Comparison of ENCODE assay signal across 11 cellular contexts in genomic region chr2:101793277-101793969, GRCh38.
DNase-seq lines count a peak whose midpoint lies in the region; ATAC-seq and TF ChIP-seq lines count a peak whose summit lies in the region.
"Had no signal": no experiment of that assay in that cellular context is flagged by ENCODE, and none has a peak within 500 bp of the region (broad histone marks: within the 10 kb centered on the region; RNA-seq: fewer than 3 reads in every experiment).

No MANE protein-coding gene starts in this region.

- no peak overlapping the region for H3K27ac ChIP-seq in DND-41 (ENCODE audit: low read length)
- no peak overlapping the region for H3K27ac ChIP-seq in osteoblast (ENCODE audit: low read depth, low read length)
- H3K27ac ChIP-seq: parathyroid adenoma had no signal

- peak; percentile 33; the same call in 1 of the 3 replicates for ATAC-seq in DND-41 (ENCODE audit: insufficient read depth, low read depth)

- DNase-seq in DND-41 (no peak), NT2/D1 (ENCODE audit: low read depth, low spot score) (peak; percentile 61), foreskin fibroblast (peak in 1 of 2 donors; percentile 53), osteoblast (ENCODE audit: insufficient read length, low spot score, missing footprints) (no peak), EL (no peak), RKO (ENCODE audit: low spot score) (no peak)
- DNase-seq in stimulated activated CD4-positive, alpha-beta T cell treated with anti-CD3 and anti-CD28 coated beads, Interleukin-15, amount 100 ng/mL, for 24 hours = no peak
- no peak for DNase-seq in stimulated activated CD4-positive, alpha-beta T cell treated with anti-CD3 and anti-CD28 coated beads, Interleukin-1b, Interleukin-23, amount 100 ng/mL, for 48 hours
- DNase-seq: NCI-H1930, T-helper 9 cell had no signal

- no peaks in the 10 kb centered on the region; the same call in 1 of the 2 replicates for H3K4me1 ChIP-seq in DND-41 (ENCODE audit: insufficient read depth, low read length)
- no peaks in the 10 kb centered on the region for H3K4me1 ChIP-seq in NT2/D1 (ENCODE audit: insufficient read depth, insufficient read length)
- peaks cover 21% of the 10 kb centered on the region for H3K4me1 ChIP-seq in osteoblast (ENCODE audit: insufficient read depth, low read length)

- H2AFZ ChIP-seq in DND-41 (ENCODE audit: low read depth, low read length) (no peak overlapping the region), osteoblast (ENCODE audit: low read length) (no peak overlapping the region)
- H2AFZ ChIP-seq: parathyroid adenoma had no signal

- H3K4me2 ChIP-seq in DND-41 (ENCODE audit: insufficient read depth, low read length) (no peak overlapping the region), osteoblast (ENCODE audit: insufficient read depth, low read length) (no peak overlapping the region)

- H4K20me1 ChIP-seq in DND-41 (ENCODE audit: insufficient read depth, low read length) (peaks cover 62% of the 10 kb centered on the region), osteoblast (ENCODE audit: insufficient read depth, low read length) (peaks cover 43% of the 10 kb centered on the region)

- no peak overlapping the region for H3K9ac ChIP-seq in DND-41 (ENCODE audit: low read depth, low read length)
- H3K9ac ChIP-seq in NT2/D1 (ENCODE audit: insufficient read length, low read depth) = no peak overlapping the region
- H3K9ac ChIP-seq: parathyroid adenoma had no signal

- H3K79me2 ChIP-seq in DND-41 (ENCODE audit: insufficient read depth, low read length) (peaks cover 97% of the 10 kb centered on the region), osteoblast (ENCODE audit: insufficient read depth, low read length) (peaks cover 99% of the 10 kb centered on the region)

- TF ChIP-seq CTCF in DND-41 (IDR thresholded peaks at IDR 0.05; ENCODE audit: borderline replicate concordance, extremely low read depth, low read length, poor library complexity, severe bottlenecking) (peak; percentile 19), foreskin fibroblast (IDR thresholded peaks at IDR 0.05; ENCODE audit: low read depth, low read length) (peak; percentile 27), osteoblast (IDR thresholded peaks at IDR 0.05; ENCODE audit: extremely low read depth, low read depth, low read length) (peak; percentile 41)

- H3K4me3 ChIP-seq in DND-41 (ENCODE audit: low read depth in 1 of 2, low read length in 2 of 2) (no peak overlapping the region), NT2/D1 (ENCODE audit: insufficient read length, low read depth) (no peak overlapping the region), foreskin fibroblast (ENCODE audit: low read depth in 1 of 2, low read length in 2 of 2) (no peak overlapping the region), osteoblast (ENCODE audit: insufficient read depth, low read length) (no peak overlapping the region)

- no peaks in the 10 kb centered on the region for H3K9me3 ChIP-seq in DND-41 (ENCODE audit: insufficient read depth, low read length, severe bottlenecking)
- H3K9me3 ChIP-seq in NT2/D1 (ENCODE audit: insufficient read depth, low read length) = no peaks in the 10 kb centered on the region
- no peaks in the 10 kb centered on the region for H3K9me3 ChIP-seq in osteoblast (ENCODE audit: low read depth, low read length)

- H3K27me3 ChIP-seq in DND-41 (ENCODE audit: insufficient read depth, low read length, poor library complexity) (no peaks in the 10 kb centered on the region), NT2/D1 (ENCODE audit: insufficient read depth, insufficient read length) (no peaks in the 10 kb centered on the region), osteoblast (ENCODE audit: insufficient read depth, low read length) (no peaks in the 10 kb centered on the region)

- peaks cover 24% of the 10 kb centered on the region for H3K36me3 ChIP-seq in DND-41 (ENCODE audit: insufficient read depth, low read length)
- peaks cover 15% of the 10 kb centered on the region for H3K36me3 ChIP-seq in NT2/D1 (ENCODE audit: insufficient read depth, insufficient read length, low read length)
- H3K36me3 ChIP-seq in osteoblast (ENCODE audit: insufficient read depth, low read length) = peaks cover 17% of the 10 kb centered on the region
